Comparison of ENCODE assay signal across 1 cellular context in the genomic region with DNA sequence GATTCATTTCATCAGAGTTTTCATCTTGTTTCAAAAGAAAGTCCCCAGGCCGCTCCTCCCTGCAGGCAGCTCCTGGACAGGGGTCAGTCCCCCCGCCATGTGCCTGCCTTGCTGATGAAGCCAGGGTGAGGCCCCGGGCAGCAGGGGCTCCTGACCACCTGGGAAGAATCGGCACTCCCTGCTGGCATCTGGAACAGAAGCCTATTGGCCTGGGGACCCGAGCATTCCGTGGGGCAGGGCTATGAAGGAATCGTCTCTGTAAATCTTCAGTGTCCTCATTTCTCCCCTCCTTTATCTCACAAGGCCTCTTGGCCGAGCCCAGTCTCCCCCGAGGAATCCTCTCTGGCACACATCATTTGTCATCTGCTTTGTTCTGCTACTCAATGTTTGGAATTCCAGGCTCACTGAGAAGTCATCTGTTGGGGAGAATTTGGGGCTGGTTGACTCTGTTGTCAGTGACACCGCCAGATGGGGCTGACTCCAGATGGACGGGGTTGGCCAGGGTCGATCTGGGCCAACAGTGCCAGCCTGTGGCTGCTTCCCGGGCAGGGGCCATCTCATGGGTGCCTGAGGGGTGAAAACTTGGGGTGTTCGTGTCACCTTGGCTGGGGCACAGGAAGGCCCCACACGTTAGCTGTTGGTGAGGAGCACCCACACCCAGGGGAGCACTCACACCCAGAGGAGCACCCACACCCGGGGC.
A peak's percentile ranks its signal among the peaks of the same experiment; 100 is the strongest.
TF ChIP-seq lines count a peak whose summit lies in the region.

No MANE protein-coding gene starts in this region.

TF ChIP-seq in HepG2, 621 proteins besides CTCF, POLR2A, EP300 and RAD21:
- peak; percentile 84 for TF ChIP-seq ZNF263 (CRISPR knock-in tag; IDR thresholded peaks at IDR 0.05)
